ENCODE assay signal across 8 cellular contexts in genomic region chr12:124036117-124037109, GRCh38.
DNase-seq lines count a peak whose midpoint lies in the region; ATAC-seq and TF ChIP-seq lines count a peak whose summit lies in the region.

No MANE protein-coding gene starts in this region.

- H2AFZ ChIP-seq in H9 (ENCODE audit: low read length), result peak overlapping the region; percentile 97

- H3K9ac ChIP-seq in H9 (ENCODE audit: extremely low read depth, insufficient read length, low read length) (no peak overlapping the region), NT2/D1 (ENCODE audit: insufficient read length, low read depth) (no peak overlapping the region)

- no peak overlapping the region for H4K5ac ChIP-seq in H9 (ENCODE audit: insufficient read length, low read depth, low read length)

- H4K20me1 ChIP-seq in H9 (ENCODE audit: control insufficient read depth, insufficient read depth, insufficient read length), result no peaks in the 10 kb centered on the region

- H3K4me3 ChIP-seq in BE2C (ENCODE audit: low read depth, low read length), result peak overlapping the region; percentile 15; the same call in 1 of the 2 replicates
- H3K4me3 ChIP-seq in NT2/D1 (ENCODE audit: insufficient read length, low read depth), result no peak overlapping the region

- H3K4me3 Mint-ChIP-seq in H9, result no peak overlapping the region

- no peaks in the 10 kb centered on the region for H3K36me3 ChIP-seq in BE2C
- no peaks in the 10 kb centered on the region for H3K36me3 ChIP-seq in NT2/D1 (ENCODE audit: insufficient read depth, insufficient read length, low read length)

- H3K56ac ChIP-seq in H9 (ENCODE audit: insufficient read length, low read depth, low read length), result no peak overlapping the region

- no peak for ATAC-seq in GM21576 (IDR thresholded peaks at IDR 0.05; ENCODE audit: unreplicated experiment)
- ATAC-seq in HG03432 (IDR thresholded peaks at IDR 0.05; ENCODE audit: unreplicated experiment), result no peak

- H2BK5ac ChIP-seq in H9 (ENCODE audit: insufficient read length, low read length), result no peak overlapping the region

- H3K4me1 ChIP-seq in BE2C (peaks cover 12% of the 10 kb centered on the region), H9 (ENCODE audit: insufficient read depth, low read length) (no peaks in the 10 kb centered on the region), NT2/D1 (ENCODE audit: insufficient read depth, insufficient read length) (no peaks in the 10 kb centered on the region)

- no peak overlapping the region for H3T11ph ChIP-seq in H9 (ENCODE audit: low read length)

- peaks cover 2% of the 10 kb centered on the region; the same call in 1 of the 2 replicates for H3K27me3 Mint-ChIP-seq in H9 (ENCODE audit: low read depth)

- H3K4ac ChIP-seq in H9 (ENCODE audit: low read depth, low read length), result no peak overlapping the region

- peak overlapping the region; percentile 50 to 79 (median 65); a peak in 5 of 7 replicates for H3K27ac Mint-ChIP-seq in H9

- no peak overlapping the region for H2AK5ac ChIP-seq in H9 (ENCODE audit: insufficient read length, low read length)

- H3K14ac ChIP-seq in H9 (ENCODE audit: insufficient read depth, low read length), result no peak overlapping the region

- TF ChIP-seq CTCF in BE2C (IDR thresholded peaks at IDR 0.05; ENCODE audit: low read depth, low read length) (peak; percentile 98), H9 (conservative IDR thresholded peaks at IDR 0.05) (peak; percentile 99)

- no peak overlapping the region for H4K8ac ChIP-seq in H9 (replicated peaks; ENCODE audit: insufficient read length, low read depth, low read length)

- intact Hi-C loops in posterior cingulate gyrus (cut with DNase I), result loop anchor here (2.0 to 5.0 kb wide), 2 partner anchors 284 to 736 kb away; no protein-coding TSS in a partner anchor

- no peak overlapping the region for H2BK15ac ChIP-seq in H9 (ENCODE audit: low read depth, low read length)

- no peaks in the 10 kb centered on the region for H3K79me2 ChIP-seq in H9 (ENCODE audit: insufficient read depth, low read length)

- no peak overlapping the region for H3K4me2 ChIP-seq in H9 (ENCODE audit: insufficient read depth, insufficient read length, low read length)

- H3K79me1 ChIP-seq in H9 (ENCODE audit: insufficient read depth, low read depth, low read length, poor library complexity, severe bottlenecking), result no peaks in the 10 kb centered on the region

- H4K91ac ChIP-seq in H9 (ENCODE audit: insufficient read length, low read depth, low read length), result no peak overlapping the region

- peaks cover 0 to 3% of the 10 kb centered on the region in 2 experiments; a peak in 1 of 5 replicates for H3K9me3 Mint-ChIP-seq in H9

- peaks cover 0 to 6% (median 0%) of the 10 kb centered on the region in 3 experiments; a peak in 2 of 7 replicates for H3K36me3 Mint-ChIP-seq in H9 (ENCODE audit: insufficient read depth in 1 of 3, low read depth in 3 of 3)

- no peak overlapping the region for H3K27ac ChIP-seq in H9 (ENCODE audit: insufficient read length, low read depth, low read length)

- H3K9me3 ChIP-seq in BE2C (no peaks in the 10 kb centered on the region), H9 (ENCODE audit: control insufficient read depth, low read depth, low read length) (no peaks in the 10 kb centered on the region), NT2/D1 (ENCODE audit: insufficient read depth, low read length) (no peaks in the 10 kb centered on the region)

- DNase-seq in BE2C, result peak; percentile 46
- DNase-seq in H9, result no peak
- peak; percentile 32 for DNase-seq in NT2/D1 (ENCODE audit: low read depth, low spot score)
- DNase-seq in activated effector memory CD4-positive, alpha-beta T cell treated with Interleukin-2 at 50 U/mL for 16 hours, result peak; percentile 5
- peak; percentile 46 for DNase-seq in germinal center (ENCODE audit: low spot score)
- DNase-seq in posterior cingulate gyrus, result peak in 6 of 10 donors; percentile 49 to 89 (median 58)

- H3K27me3 ChIP-seq in BE2C (no peaks in the 10 kb centered on the region), H9 (ENCODE audit: insufficient read depth, low read length) (no peaks in the 10 kb centered on the region), NT2/D1 (ENCODE audit: insufficient read depth, insufficient read length) (no peaks in the 10 kb centered on the region)

- no peak overlapping the region for H3K23ac ChIP-seq in H9 (ENCODE audit: insufficient read length, low read depth, low read length)

- WGBS in H9 (ENCODE audit: extremely low coverage, insufficient read length, low lambda C conversion rate), result no CpG with 5 or more reads among the region's 16 CpGs

- H3K23me2 ChIP-seq in H9 (ENCODE audit: insufficient read length, low read depth, low read length, poor library complexity, severe bottlenecking), result no peaks in the 10 kb centered on the region

- no peak overlapping the region for H2BK20ac ChIP-seq in H9 (ENCODE audit: low read depth, low read length, poor library complexity, severe bottlenecking)

- no peak overlapping the region for H3K18ac ChIP-seq in H9 (ENCODE audit: insufficient read length, low read depth, low read length)

- no peak overlapping the region for H2BK12ac ChIP-seq in H9 (ENCODE audit: insufficient read length, low read depth, low read length)

- H3K4me1 Mint-ChIP-seq in H9, result peaks cover 26 to 29% of the 10 kb centered on the region in 2 experiments

- H2BK120ac ChIP-seq in H9 (ENCODE audit: low read depth, low read length, poor library complexity, severe bottlenecking), result peak overlapping the region; percentile 54
